In the genomic region with DNA sequence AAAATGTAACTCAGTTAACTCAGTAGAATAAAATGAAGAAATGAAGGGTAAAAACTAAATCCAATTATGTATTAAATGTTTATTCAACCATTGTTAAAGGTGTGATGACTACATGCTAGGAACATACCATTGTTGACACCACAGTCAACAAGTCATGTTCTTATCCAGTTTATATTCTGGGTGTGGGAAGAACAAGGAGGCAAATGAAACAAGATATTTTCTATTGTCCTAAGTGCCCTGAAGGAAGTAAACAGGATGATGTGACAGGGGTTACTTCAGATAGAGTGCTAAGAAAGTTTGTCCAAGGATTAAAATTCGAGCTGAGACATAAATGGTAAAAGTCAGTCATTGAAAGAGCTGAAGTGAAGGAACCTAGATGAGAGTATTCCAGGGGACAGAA, we compare ENCODE assay signal across 25 cellular contexts. TPM values are rescaled to one million over a fixed set of nuclear protein-coding genes. Genes with fewer than 3 reads are reported as not detected.
A peak's percentile ranks its signal among the peaks of the same experiment; 100 is the strongest.
DNase-seq lines count a peak whose midpoint lies in the region; ATAC-seq, FAIRE-seq and TF ChIP-seq lines count a peak whose summit lies in the region.
"Had no signal": no experiment of that assay in that cellular context is flagged by ENCODE, and none has a peak within 500 bp of the region (broad histone marks: within the 10 kb centered on the region; RNA-seq: fewer than 3 reads in every experiment).

No MANE protein-coding gene starts in this region.

- TF ChIP-seq CTCF in A549 (IDR thresholded peaks at IDR 0.05) (no peak), HEK293 (tag by site-specific recombination; IDR thresholded peaks at IDR 0.05) (no peak)
- TF ChIP-seq CTCF in CD4-positive, alpha-beta T cell (IDR thresholded peaks at IDR 0.05), result no peak

- no peaks in the 10 kb centered on the region for H3K9me3 ChIP-seq in A549
- H3K9me3 ChIP-seq in HEK293 (ENCODE audit: control insufficient read depth, insufficient read depth, low read depth, low read length), result no peaks in the 10 kb centered on the region
- H3K9me3 ChIP-seq in CD4-positive, alpha-beta T cell (ENCODE audit: control insufficient read depth, low read length), result no peaks in the 10 kb centered on the region
- H3K9me3 ChIP-seq: BE2C, SJCRH30 had no signal

- peaks cover 73 to 82% of the 10 kb centered on the region in 2 experiments for H3K36me3 ChIP-seq in HEK293 (ENCODE audit: control insufficient read depth in 2 of 2, insufficient read depth in 1 of 2, low read length in 2 of 2)

- POLR2A ChIA-PET in A549 (lab: Yijun Ruan, JAX) (no interaction called here), HEK293 (lab: Yijun Ruan, JAX) (no interaction called here)
- POLR2A ChIA-PET in CD4-positive, alpha-beta T cell (lab: Charles Lee), result no interaction called here

- H3K27me3 ChIP-seq in CD4-positive, alpha-beta T cell (ENCODE audit: control insufficient read depth, insufficient read depth, low read length), result no peaks in the 10 kb centered on the region
- H3K27me3 ChIP-seq: BE2C, SJCRH30 had no signal

- no peak overlapping the region for H3K4me3 Mint-ChIP-seq in CD4-positive, alpha-beta T cell
- H3K4me3 Mint-ChIP-seq: CD14-positive monocyte, IgD-negative memory B cell had no signal

- no peak overlapping the region for H3K4me2 ChIP-seq in A549

- H3K27ac Mint-ChIP-seq in CD4-positive, alpha-beta T cell, result no peak overlapping the region

- TF ChIP-seq RAD21 in A549 (conservative IDR thresholded peaks at IDR 0.05 in 1 of 2, IDR thresholded peaks at IDR 0.05 in 1 of 2), result no peak

- ATAC-seq in A549, result no peak
- ATAC-seq in left colon, result peak; percentile 27
- no peak for ATAC-seq in GM21447 (IDR thresholded peaks at IDR 0.05; ENCODE audit: unreplicated experiment)
- no peak for ATAC-seq in CD4-positive, alpha-beta T cell (ENCODE audit: poor library complexity)
- ATAC-seq in SK-N-SH treated with all-trans-retinoic acid at 6 μM for 48 hours, result no peak

- H3K36me3 Mint-ChIP-seq in CD4-positive, alpha-beta T cell (ENCODE audit: low read depth), result peaks cover 77% of the 10 kb centered on the region
- H3K36me3 Mint-ChIP-seq: IgD-negative memory B cell had no signal

- CTCF ChIA-PET in A549 (lab: Yijun Ruan, JAX) (interaction anchor here (3.5 kb wide), 1 partner anchor 120 kb away, joined by 26 read pairs; no protein-coding TSS in a partner anchor), HEK293 (lab: Yijun Ruan, JAX) (no interaction called here)
- CTCF ChIA-PET in CD4-positive, alpha-beta T cell (lab: Charles Lee), result no interaction called here

- 34% methylated on average over 1 of the region's 1 CpG for WGBS in A549 (ENCODE audit: missing lambda C conversion rate)

- no peaks in the 10 kb centered on the region for H3K27me3 Mint-ChIP-seq in CD4-positive, alpha-beta T cell
- H3K27me3 Mint-ChIP-seq: IgD-negative memory B cell had no signal

- DNase-seq in A549 (ENCODE audit: low read depth in 1 of 2, low spot score in 1 of 2), result no peak
- peak; percentile 25 for DNase-seq in dermis blood vessel endothelial cell
- no peak for DNase-seq in left colon
- DNase-seq in CD4-positive, alpha-beta T cell, result no peak
- DNase-seq in SKM-1 (lab: John Stamatoyannopoulos, UW; ENCODE audit: unreplicated experiment), result no peak
- DNase-seq: ACHN, BE2C, DMS153, HCEC 1CT, NCI-H1048, NCI-H1417 treated with DMSO at 0.1 percent for 48 hours, NCI-H1694 treated with DMSO at 0.1 percent for 48 hours, NCI-H2081, NCI-H2227 treated with DMSO at 0.1 percent for 48 hours, NCI-H69, OCI-M1, SJCRH30 had no signal

- no peak for TF ChIP-seq EP300 in A549 (IDR thresholded peaks at IDR 0.05)

- no peaks in the 10 kb centered on the region for H3K9me3 Mint-ChIP-seq in CD4-positive, alpha-beta T cell
- H3K9me3 Mint-ChIP-seq: IgD-negative memory B cell had no signal

- H3K27ac ChIP-seq in A549, result no peak overlapping the region
- no peak overlapping the region for H3K27ac ChIP-seq in HEK293 (ENCODE audit: extremely low read depth, low read depth, low read length)
- H3K27ac ChIP-seq in CD4-positive, alpha-beta T cell (ENCODE audit: low read depth, low read length), result no peak overlapping the region
- H3K27ac ChIP-seq: SJCRH30 had no signal

- no peaks in the 10 kb centered on the region for H3K4me1 ChIP-seq in A549
- H3K4me1 ChIP-seq in HEK293 (ENCODE audit: control insufficient read depth, insufficient read depth, low read length), result no peaks in the 10 kb centered on the region
- H3K4me1 ChIP-seq: BE2C, SJCRH30 had no signal

- intact Hi-C loops in left colon (cut with DNase I, micrococcal nuclease), result no loop called here
- intact Hi-C loops in CD4-positive, alpha-beta T cell (cut with DNase I, micrococcal nuclease), result no loop called here

- no peak for TF ChIP-seq POLR2A in A549 (IDR thresholded peaks at IDR 0.05; ENCODE audit: low read length)

- no peaks in the 10 kb centered on the region for H3K4me1 Mint-ChIP-seq in CD4-positive, alpha-beta T cell (ENCODE audit: low read depth)
- H3K4me1 Mint-ChIP-seq: IgD-negative memory B cell had no signal

- H3K4me3 ChIP-seq in A549, result no peak overlapping the region
- H3K4me3 ChIP-seq in HEK293 (ENCODE audit: low read depth, low read length), result no peak overlapping the region
- H3K4me3 ChIP-seq: SJCRH30 had no signal

- peak; percentile 67 for FAIRE-seq in A549 (lab: Jason Lieb, UNC)
- FAIRE-seq: GM18507, H1, RCC 7860 had no signal

TF ChIP-seq in A549, 52 proteins besides CTCF, POLR2A, EP300 and RAD21:
- TF ChIP-seq MAZ (IDR thresholded peaks at IDR 0.05; ENCODE audit: borderline replicate concordance, low read depth, low read length) (no peak), KDM5A (IDR thresholded peaks at IDR 0.05) (no peak), FOXS1 (CRISPR knock-in tag; IDR thresholded peaks at IDR 0.05) (no peak), CEBPB (IDR thresholded peaks at IDR 0.05) (no peak), BHLHE40 (IDR thresholded peaks at IDR 0.05; ENCODE audit: low read depth, low read length) (no peak), CHD2 (IDR thresholded peaks at IDR 0.05; ENCODE audit: low read length, partially characterized antibody) (no peak), CBX8 (IDR thresholded peaks at IDR 0.05) (no peak)

TF ChIP-seq in HEK293, 187 proteins besides CTCF, POLR2A, EP300 and RAD21 (continues in another document):
- TF ChIP-seq ZNF366 (tag by site-specific recombination; conservative IDR thresholded peaks at IDR 0.05), result no peak

TF ChIP-seq in SK-N-SH treated with all-trans-retinoic acid at 6 μM for 48 hours, 23 proteins besides CTCF, POLR2A, EP300 and RAD21 (continues in another document):
- TF ChIP-seq CSDC2 (CRISPR knock-in tag; IDR thresholded peaks at IDR 0.05) (no peak), TOX (CRISPR knock-in tag; IDR thresholded peaks at IDR 0.05; ENCODE audit: borderline replicate concordance) (no peak), ZFP30 (CRISPR knock-in tag; IDR thresholded peaks at IDR 0.05) (no peak)
- TF ChIP-seq, protein P1, sequence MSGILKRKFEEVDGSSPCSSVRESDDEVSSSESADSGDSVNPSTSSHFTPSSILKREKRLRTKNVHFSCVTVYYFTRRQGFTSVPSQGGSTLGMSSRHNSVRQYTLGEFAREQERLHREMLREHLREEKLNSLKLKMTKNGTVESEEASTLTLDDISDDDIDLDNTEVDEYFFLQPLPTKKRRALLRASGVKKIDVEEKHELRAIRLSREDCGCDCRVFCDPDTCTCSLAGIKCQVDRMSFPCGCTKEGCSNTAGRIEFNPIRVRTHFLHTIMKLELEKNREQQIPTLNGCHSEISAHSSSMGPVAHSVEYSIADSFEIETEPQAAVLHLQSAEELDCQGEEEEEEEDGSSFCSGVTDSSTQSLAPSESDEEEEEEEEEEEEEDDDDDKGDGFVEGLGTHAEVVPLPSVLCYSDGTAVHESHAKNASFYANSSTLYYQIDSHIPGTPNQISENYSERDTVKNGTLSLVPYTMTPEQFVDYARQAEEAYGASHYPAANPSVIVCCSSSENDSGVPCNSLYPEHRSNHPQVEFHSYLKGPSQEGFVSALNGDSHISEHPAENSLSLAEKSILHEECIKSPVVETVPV (CRISPR knock-in tag; IDR thresholded peaks at IDR 0.05), result no peak
- TF ChIP-seq, protein P2, sequence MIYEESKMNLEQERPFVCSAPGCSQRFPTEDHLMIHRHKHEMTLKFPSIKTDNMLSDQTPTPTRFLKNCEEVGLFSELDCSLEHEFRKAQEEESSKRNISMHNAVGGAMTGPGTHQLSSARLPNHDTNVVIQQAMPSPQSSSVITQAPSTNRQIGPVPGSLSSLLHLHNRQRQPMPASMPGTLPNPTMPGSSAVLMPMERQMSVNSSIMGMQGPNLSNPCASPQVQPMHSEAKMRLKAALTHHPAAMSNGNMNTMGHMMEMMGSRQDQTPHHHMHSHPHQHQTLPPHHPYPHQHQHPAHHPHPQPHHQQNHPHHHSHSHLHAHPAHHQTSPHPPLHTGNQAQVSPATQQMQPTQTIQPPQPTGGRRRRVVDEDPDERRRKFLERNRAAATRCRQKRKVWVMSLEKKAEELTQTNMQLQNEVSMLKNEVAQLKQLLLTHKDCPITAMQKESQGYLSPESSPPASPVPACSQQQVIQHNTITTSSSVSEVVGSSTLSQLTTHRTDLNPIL (CRISPR knock-in tag; IDR thresholded peaks at IDR 0.05; ENCODE audit: low read depth), result no peak

RNA-seq across cellular contexts. Expression of a gene that starts 13.1 kb away (rescaled TPM):
- polyA plus RNA-seq in A549 (2011; rRNA removed) (56.7 and 85.9 TPM in 2 replicates), A549 (2017; fragmentation: RNase III; extraction: RNeasy Plus Mini Kit Qiagen cat#74134 plus additional on column Dnase treatment) (85.1 to 95.0 TPM (median 91.7 TPM) in 3 replicates)
- polyA plus RNA-seq in A549 (2012; cell fraction: cytosol; rRNA removed), result 12.0 and 16.5 TPM in 2 replicates
- 10.1 and 13.5 TPM in 2 replicates for polyA plus RNA-seq in A549 (2012; cell fraction: nucleus; rRNA removed)
- 55.1 and 58.0 TPM in 2 replicates for polyA minus RNA-seq in A549 (2011; rRNA and poly(A)+ RNA removed)
- total RNA-seq in dermis blood vessel endothelial cell (30.1 and 40.2 TPM in 2 replicates), left colon (10 to 100 TPM; 54.0 to 59.3 TPM)
- total RNA-seq in CD4-positive, alpha-beta T cell, result 10 to 100 TPM; 18.9 to 20.5 TPM

RNA-seq across cellular contexts. Expression of a gene that starts 32.0 kb away (rescaled TPM):
- polyA plus RNA-seq in A549 (2011; rRNA removed) (19.4 and 20.3 TPM in 2 replicates), A549 (2017; fragmentation: RNase III; extraction: RNeasy Plus Mini Kit Qiagen cat#74134 plus additional on column Dnase treatment) (14.0 to 20.2 TPM (median 17.2 TPM) in 3 replicates)
- 9.9 and 11.1 TPM in 2 replicates for polyA plus RNA-seq in A549 (2012; cell fraction: cytosol; rRNA removed)
- 8.2 and 13.3 TPM in 2 replicates for polyA plus RNA-seq in A549 (2012; cell fraction: nucleus; rRNA removed)
- 12.2 and 13.6 TPM in 2 replicates for polyA minus RNA-seq in A549 (2011; rRNA and poly(A)+ RNA removed)
- total RNA-seq in dermis blood vessel endothelial cell (14.8 and 15.7 TPM in 2 replicates), left colon (10 to 100 TPM; 40.0 to 40.4 TPM)
- total RNA-seq in CD4-positive, alpha-beta T cell, result not detected
- polyA plus RNA-seq: IgD-negative memory B cell had no signal

Comparison
In these comparisons a context has a peak if more than half of its experiments do, and no peak if none do; other contexts are left out.
1. RNA of a gene that starts 32.0 kb away (total RNA-seq): 40.0 to 40.4 TPM in left colon and 14.8 to 15.7 TPM in dermis blood vessel endothelial cell; not detected in CD4-positive, alpha-beta T cell; every median in the first group is over 10 times any median in the second.